ENCODE assay signal across 1 cellular context in genomic region chr2:205564761-205565160, GRCh38.
TF ChIP-seq lines count a peak whose summit lies in the region.

No MANE protein-coding gene starts in this region.

TF ChIP-seq in SK-N-SH treated with all-trans-retinoic acid at 6 μM for 48 hours, 23 proteins besides CTCF, POLR2A, EP300 and RAD21 (continued from another document):
- TF ChIP-seq PATZ1 (CRISPR knock-in tag; IDR thresholded peaks at IDR 0.05; ENCODE audit: borderline replicate concordance) (no peak), ZNF70 (CRISPR knock-in tag; IDR thresholded peaks at IDR 0.05) (no peak), CSRNP3 (CRISPR knock-in tag; IDR thresholded peaks at IDR 0.05) (no peak), SNAI2 (CRISPR knock-in tag; IDR thresholded peaks at IDR 0.05) (no peak), ZFP30 (CRISPR knock-in tag; IDR thresholded peaks at IDR 0.05) (no peak), ISL1 (CRISPR knock-in tag; IDR thresholded peaks at IDR 0.05) (no peak), TOX (CRISPR knock-in tag; IDR thresholded peaks at IDR 0.05; ENCODE audit: borderline replicate concordance) (no peak)
